Comparison of ENCODE assay signal across 1 cellular context in the genomic region with DNA sequence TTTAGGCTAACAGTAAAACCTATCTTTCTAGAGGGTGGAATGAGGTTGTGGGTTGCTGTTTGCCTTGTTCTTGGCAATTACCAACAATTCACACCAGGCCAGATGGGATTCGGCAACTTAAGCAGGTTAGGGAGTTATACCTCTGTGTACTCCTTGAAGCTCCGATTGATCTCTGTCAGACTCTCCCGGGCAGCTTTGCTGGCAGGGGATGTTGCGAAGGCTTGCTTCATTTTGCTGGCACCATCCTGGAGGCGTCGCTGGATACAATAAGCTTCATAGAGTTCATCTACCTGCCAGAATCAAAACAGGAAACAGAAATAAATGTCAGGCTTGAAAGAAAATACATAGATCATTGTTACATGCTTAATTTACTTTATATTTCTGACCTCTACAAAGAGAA.
TF ChIP-seq lines count a peak whose summit lies in the region.

No MANE protein-coding gene starts in this region.

TF ChIP-seq in WTC11, 78 proteins besides CTCF, POLR2A, EP300 and RAD21 (continued from another document):
- TF ChIP-seq, protein P1, sequence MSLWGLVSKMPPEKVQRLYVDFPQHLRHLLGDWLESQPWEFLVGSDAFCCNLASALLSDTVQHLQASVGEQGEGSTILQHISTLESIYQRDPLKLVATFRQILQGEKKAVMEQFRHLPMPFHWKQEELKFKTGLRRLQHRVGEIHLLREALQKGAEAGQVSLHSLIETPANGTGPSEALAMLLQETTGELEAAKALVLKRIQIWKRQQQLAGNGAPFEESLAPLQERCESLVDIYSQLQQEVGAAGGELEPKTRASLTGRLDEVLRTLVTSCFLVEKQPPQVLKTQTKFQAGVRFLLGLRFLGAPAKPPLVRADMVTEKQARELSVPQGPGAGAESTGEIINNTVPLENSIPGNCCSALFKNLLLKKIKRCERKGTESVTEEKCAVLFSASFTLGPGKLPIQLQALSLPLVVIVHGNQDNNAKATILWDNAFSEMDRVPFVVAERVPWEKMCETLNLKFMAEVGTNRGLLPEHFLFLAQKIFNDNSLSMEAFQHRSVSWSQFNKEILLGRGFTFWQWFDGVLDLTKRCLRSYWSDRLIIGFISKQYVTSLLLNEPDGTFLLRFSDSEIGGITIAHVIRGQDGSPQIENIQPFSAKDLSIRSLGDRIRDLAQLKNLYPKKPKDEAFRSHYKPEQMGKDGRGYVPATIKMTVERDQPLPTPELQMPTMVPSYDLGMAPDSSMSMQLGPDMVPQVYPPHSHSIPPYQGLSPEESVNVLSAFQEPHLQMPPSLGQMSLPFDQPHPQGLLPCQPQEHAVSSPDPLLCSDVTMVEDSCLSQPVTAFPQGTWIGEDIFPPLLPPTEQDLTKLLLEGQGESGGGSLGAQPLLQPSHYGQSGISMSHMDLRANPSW (CRISPR knock-in tag; conservative IDR thresholded peaks at IDR 0.05; ENCODE audit: low read depth) = no peak
- TF ChIP-seq, protein P2, sequence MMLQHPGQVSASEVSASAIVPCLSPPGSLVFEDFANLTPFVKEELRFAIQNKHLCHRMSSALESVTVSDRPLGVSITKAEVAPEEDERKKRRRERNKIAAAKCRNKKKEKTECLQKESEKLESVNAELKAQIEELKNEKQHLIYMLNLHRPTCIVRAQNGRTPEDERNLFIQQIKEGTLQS (CRISPR knock-in tag; conservative IDR thresholded peaks at IDR 0.05) = no peak
- TF ChIP-seq, protein P3, sequence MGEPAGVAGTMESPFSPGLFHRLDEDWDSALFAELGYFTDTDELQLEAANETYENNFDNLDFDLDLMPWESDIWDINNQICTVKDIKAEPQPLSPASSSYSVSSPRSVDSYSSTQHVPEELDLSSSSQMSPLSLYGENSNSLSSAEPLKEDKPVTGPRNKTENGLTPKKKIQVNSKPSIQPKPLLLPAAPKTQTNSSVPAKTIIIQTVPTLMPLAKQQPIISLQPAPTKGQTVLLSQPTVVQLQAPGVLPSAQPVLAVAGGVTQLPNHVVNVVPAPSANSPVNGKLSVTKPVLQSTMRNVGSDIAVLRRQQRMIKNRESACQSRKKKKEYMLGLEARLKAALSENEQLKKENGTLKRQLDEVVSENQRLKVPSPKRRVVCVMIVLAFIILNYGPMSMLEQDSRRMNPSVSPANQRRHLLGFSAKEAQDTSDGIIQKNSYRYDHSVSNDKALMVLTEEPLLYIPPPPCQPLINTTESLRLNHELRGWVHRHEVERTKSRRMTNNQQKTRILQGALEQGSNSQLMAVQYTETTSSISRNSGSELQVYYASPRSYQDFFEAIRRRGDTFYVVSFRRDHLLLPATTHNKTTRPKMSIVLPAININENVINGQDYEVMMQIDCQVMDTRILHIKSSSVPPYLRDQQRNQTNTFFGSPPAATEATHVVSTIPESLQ (CRISPR knock-in tag; IDR thresholded peaks at IDR 0.05) = no peak
- TF ChIP-seq NR3C1 (CRISPR knock-in tag; conservative IDR thresholded peaks at IDR 0.05; ENCODE audit: low read depth) = no peak
- no peak for TF ChIP-seq FOXP1 (CRISPR knock-in tag; IDR thresholded peaks at IDR 0.05; ENCODE audit: borderline replicate concordance)
